Comparison of ENCODE assay signal across 1 cellular context in genomic region chr5:107396351-107396690, GRCh38.
TF ChIP-seq lines count a peak whose summit lies in the region.

No MANE protein-coding gene starts in this region.

TF ChIP-seq in GM23338, 12 proteins besides CTCF, POLR2A, EP300 and RAD21 (continued from another document):
- no peak for TF ChIP-seq REST (IDR thresholded peaks at IDR 0.05; ENCODE audit: unreplicated experiment)
